ENCODE assay signal across 9 cellular contexts in the genomic region with DNA sequence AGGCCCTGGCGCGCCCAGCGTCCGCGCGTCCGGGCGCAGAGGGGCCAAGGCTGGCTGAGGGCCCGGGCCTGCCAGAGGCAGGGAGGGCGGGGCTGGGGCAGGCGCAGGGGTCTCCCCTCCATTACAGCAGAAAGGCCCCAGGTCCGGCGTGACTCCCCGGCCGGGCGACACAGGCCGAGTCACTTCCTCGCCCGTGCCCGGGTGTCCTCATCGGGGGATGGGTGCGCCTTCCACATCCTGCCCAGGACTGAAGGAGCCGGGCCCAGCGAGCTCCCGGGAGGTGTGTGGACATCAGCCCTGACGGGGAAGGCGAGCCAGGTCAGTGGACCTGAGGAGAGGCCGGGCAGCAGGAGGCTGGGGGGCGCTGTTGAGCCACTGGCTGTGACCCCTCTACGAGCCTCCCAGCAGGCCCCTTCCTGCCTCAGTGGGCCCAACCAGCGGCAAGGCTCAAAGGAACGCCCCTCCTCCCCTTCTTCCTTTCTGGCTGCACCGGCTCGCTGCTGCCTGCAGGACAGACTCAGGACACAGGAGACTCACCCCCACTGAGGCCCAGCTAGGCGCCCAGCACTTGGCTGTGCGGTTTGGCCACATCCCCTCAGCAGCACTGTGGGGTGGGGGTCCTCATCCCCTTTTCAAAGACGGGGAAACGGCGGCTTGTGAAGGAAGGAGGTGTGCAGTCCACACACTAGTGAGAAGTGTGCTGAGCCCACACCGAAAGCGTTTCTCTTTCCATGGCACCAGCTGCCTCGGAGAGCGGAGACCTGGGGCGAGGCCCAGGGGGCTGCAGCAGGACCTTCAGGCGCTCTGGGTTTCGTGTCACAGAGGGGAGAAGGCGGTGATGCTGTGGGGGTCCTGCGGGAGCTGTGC. TPM values are rescaled to one million over a fixed set of nuclear protein-coding genes. Genes with fewer than 3 reads are reported as not detected.
DNase-seq lines count a peak whose midpoint lies in the region; TF ChIP-seq lines count a peak whose summit lies in the region.
"Had no signal": no experiment of that assay in that cellular context is flagged by ENCODE, and none has a peak within 500 bp of the region (broad histone marks: within the 10 kb centered on the region; RNA-seq: fewer than 3 reads in every experiment).

No MANE protein-coding gene starts in this region.

- peak; percentile 59 for TF ChIP-seq CTCF in kidney epithelial cell (IDR thresholded peaks at IDR 0.05; ENCODE audit: insufficient read depth, low read length, poor library complexity, severe bottlenecking)

- no peaks in the 10 kb centered on the region for H3K9me3 ChIP-seq in subcutaneous abdominal adipose tissue (ENCODE audit: control insufficient read depth in 5 of 5, low read length in 5 of 5)

- H3K4me3 ChIP-seq in kidney epithelial cell (ENCODE audit: low read depth, low read length): peak overlapping the region; percentile 61
- peak overlapping the region; percentile 48 to 79 (median 76) for H3K4me3 ChIP-seq in subcutaneous abdominal adipose tissue (ENCODE audit: low read depth in 1 of 5, low read length in 5 of 5)

- peaks cover 30 to 93% (median 88%) of the 10 kb centered on the region in 5 donors for H3K4me1 ChIP-seq in subcutaneous abdominal adipose tissue (ENCODE audit: control insufficient read depth in 5 of 5, insufficient read depth in 5 of 5, low read length in 5 of 5)

- no peaks in the 10 kb centered on the region for H3K36me3 ChIP-seq in kidney epithelial cell (ENCODE audit: control insufficient read depth, insufficient read depth, low read length)
- H3K36me3 ChIP-seq in subcutaneous abdominal adipose tissue (ENCODE audit: control insufficient read depth in 5 of 5, insufficient read depth in 5 of 5, low read length in 5 of 5): peaks cover 0 to 28% (median 23%) of the 10 kb centered on the region in 5 donors

- in situ Hi-C loops in G401 (cut with HindIII; ENCODE audit: low sequenced_read_pairs): no loop called here

- peak overlapping the region; percentile 84 for H3K27ac ChIP-seq in subcutaneous abdominal adipose tissue (ENCODE audit: low read depth, low read length)

- H3K9ac ChIP-seq in subcutaneous abdominal adipose tissue (ENCODE audit: low read length in 5 of 5): peak overlapping the region in 4 of 5 donors; percentile 65 to 84 (median 80)

- H3K27me3 ChIP-seq in kidney epithelial cell (ENCODE audit: control insufficient read depth, insufficient read depth, low read length): no peaks in the 10 kb centered on the region
- no peaks in the 10 kb centered on the region for H3K27me3 ChIP-seq in subcutaneous abdominal adipose tissue (ENCODE audit: control insufficient read depth in 5 of 5, insufficient read depth in 4 of 5, low read length in 5 of 5)

- DNase-seq in NOMO-1 treated with DMSO at 0.1 percent for 48 hours (lab: John Stamatoyannopoulos, UW; ENCODE audit: unreplicated experiment) (peak; percentile 51), NOMO-1 (lab: John Stamatoyannopoulos, UW; ENCODE audit: unreplicated experiment in 2 of 2) (no peak), astrocyte of the hippocampus (ENCODE audit: low read depth, low spot score) (peak; percentile 51), kidney epithelial cell (ENCODE audit: low read depth) (no peak), mucosa of gallbladder (ENCODE audit: low spot score) (no peak), G401 (ENCODE audit: low spot score) (no peak), NCI-H146 treated with DMSO at 0.1 percent for 48 hours (lab: John Stamatoyannopoulos, UW; ENCODE audit: unreplicated experiment) (no peak)
- DNase-seq: activated naive CD8-positive, alpha-beta T cell treated with anti-CD3 and anti-CD28 coated beads, Interleukin-2, amount 10 ng/mL, durations not matched to agents 7 days and 5 days had no signal

RNA-seq across cellular contexts. Expression of a gene that starts 0.6 kb away (rescaled TPM):
- total RNA-seq in kidney epithelial cell: 152 and 154 TPM in 2 replicates
- total RNA-seq in mucosa of gallbladder: 133 TPM
- total RNA-seq in G401 (2014; rRNA removed; shearing (Covaris generic)): 4.5 and 26.1 TPM in 2 replicates

RNA-seq across cellular contexts. Expression of a gene that starts 29.3 kb away (rescaled TPM):
- 0.34 and 0.46 TPM in 2 replicates for total RNA-seq in kidney epithelial cell
- total RNA-seq in mucosa of gallbladder: 22.9 TPM
- total RNA-seq in G401 (2014; rRNA removed; shearing (Covaris generic)): 0.86 and 1.6 TPM in 2 replicates
- total RNA-seq: activated naive CD8-positive, alpha-beta T cell treated with anti-CD3 and anti-CD28 coated beads, Interleukin-2, amount 10 ng/mL, durations not matched to agents 7 days and 5 days had no signal

RNA-seq across cellular contexts. Expression of a gene that starts 39.9 kb away (rescaled TPM):
- not detected in 2 replicates for total RNA-seq in kidney epithelial cell
- 0.60 TPM for total RNA-seq in mucosa of gallbladder
- total RNA-seq in G401 (2014; rRNA removed; shearing (Covaris generic)): not detected in 2 replicates
- total RNA-seq: activated naive CD8-positive, alpha-beta T cell treated with anti-CD3 and anti-CD28 coated beads, Interleukin-2, amount 10 ng/mL, durations not matched to agents 7 days and 5 days had no signal

Comparison
In these comparisons a context has a peak if more than half of its experiments do, and no peak if none do; other contexts are left out.
1. DNase-seq: peak in NOMO-1 treated with DMSO at 0.1 percent for 48 hours (single experiment) and astrocyte of the hippocampus (single experiment); none in NOMO-1 (0 of 2), kidney epithelial cell (single experiment), mucosa of gallbladder (single experiment), G401 (single experiment) and NCI-H146 treated with DMSO at 0.1 percent for 48 hours (single experiment).